In genomic region chr14:105064721-105065143, GRCh38 we compare ENCODE assay signal across 8 cellular contexts. TPM values are rescaled to one million over a fixed set of nuclear protein-coding genes. Genes with fewer than 3 reads are reported as not detected.
DNase-seq lines count a peak whose midpoint lies in the region; ATAC-seq and TF ChIP-seq lines count a peak whose summit lies in the region.

No MANE protein-coding gene starts in this region.

- H3K9ac ChIP-seq in neural progenitor cell: no peak overlapping the region

- no peak for ATAC-seq in HG02973 (IDR thresholded peaks at IDR 0.05; ENCODE audit: unreplicated experiment)

- H3K4me1 ChIP-seq in neural progenitor cell: peaks cover 13% of the 10 kb centered on the region

- no peaks in the 10 kb centered on the region for H3K36me3 Mint-ChIP-seq in neural progenitor cell

- H3K36me3 ChIP-seq in neural progenitor cell: no peaks in the 10 kb centered on the region

- no peaks in the 10 kb centered on the region for H3K27me3 ChIP-seq in neural progenitor cell

- H3K4me3 ChIP-seq in coronary artery: peak overlapping the region; percentile 55
- no peak overlapping the region for H3K4me3 ChIP-seq in neural progenitor cell

- H3F3A ChIP-seq in neural progenitor cell (ENCODE audit: low read depth): no peaks in the 10 kb centered on the region

- H3K4me2 ChIP-seq in neural progenitor cell: peak overlapping the region; percentile 3

- in situ Hi-C loops in Caki2 (cut with HindIII; ENCODE audit: low pct_unique_long_range_greater_than_20kb, low sequenced_read_pairs) (no loop called here), G401 (cut with HindIII; ENCODE audit: low sequenced_read_pairs) (no loop called here)

- H3K4me1 Mint-ChIP-seq in neural progenitor cell: peaks cover 22% of the 10 kb centered on the region

- no peaks in the 10 kb centered on the region for H3K79me2 ChIP-seq in neural progenitor cell (ENCODE audit: low read depth)

- H3K4me3 Mint-ChIP-seq in neural progenitor cell: no peak overlapping the region

- no peaks in the 10 kb centered on the region for H3K9me3 Mint-ChIP-seq in neural progenitor cell

- DNase-seq in Caki2 (ENCODE audit: low read depth) (peak; percentile 36), NOMO-1 (lab: John Stamatoyannopoulos, UW; ENCODE audit: unreplicated experiment in 2 of 2) (peak; percentile 84 to 85), coronary artery (ENCODE audit: low spot score) (peak; percentile 75), neural progenitor cell (ENCODE audit: low spot score) (peak; percentile 52), G401 (ENCODE audit: low spot score) (no peak), NK-92 (lab: John Stamatoyannopoulos, UW; ENCODE audit: unreplicated experiment) (no peak)
- DNase-seq in stimulated activated CD4-positive, alpha-beta T cell treated with anti-CD3 and anti-CD28 coated beads, Interleukin-4, amount 100 ng/mL, for 4 hours: no peak

- H3K27ac ChIP-seq in coronary artery (peak overlapping the region in 1 of 2 donors; percentile 80), neural progenitor cell (no peak overlapping the region)

- H2AFZ ChIP-seq in neural progenitor cell (replicated peaks): peak overlapping the region; percentile 4

- no peaks in the 10 kb centered on the region for H3K9me3 ChIP-seq in neural progenitor cell (ENCODE audit: low read depth)

- H3K27ac Mint-ChIP-seq in neural progenitor cell: peak overlapping the region; percentile 53

- H4K20me1 ChIP-seq in neural progenitor cell (ENCODE audit: low read depth): no peaks in the 10 kb centered on the region

- TF ChIP-seq CTCF in coronary artery (IDR thresholded peaks at IDR 0.05) (no peak), neural progenitor cell (IDR thresholded peaks at IDR 0.05) (no peak)

- H3K27me3 Mint-ChIP-seq in neural progenitor cell (ENCODE audit: insufficient read depth, low read depth): peaks cover 2% of the 10 kb centered on the region

RNA-seq across cellular contexts. Expression of gene GPR132, which starts 0.5 kb away (rescaled TPM):
- 0.71 TPM in 1 of 2 replicates, not detected in the other for total RNA-seq in Caki2 (2014; rRNA removed; shearing (Covaris generic); ENCODE audit: low replicate concordance)
- total RNA-seq in neural progenitor cell (ENCODE audit: low replicate concordance): 0.22 and 0.51 TPM in 2 replicates
- 0.43 TPM in 1 of 2 replicates, not detected in the other for total RNA-seq in G401 (2014; rRNA removed; shearing (Covaris generic))

RNA-seq across cellular contexts. Expression of gene CDCA4, which starts 43.8 kb away (rescaled TPM):
- 30.3 and 36.6 TPM in 2 replicates for total RNA-seq in Caki2 (2014; rRNA removed; shearing (Covaris generic); ENCODE audit: low replicate concordance)
- total RNA-seq in neural progenitor cell (ENCODE audit: low replicate concordance): 56.6 and 102 TPM in 2 replicates
- 69.8 and 83.1 TPM in 2 replicates for total RNA-seq in G401 (2014; rRNA removed; shearing (Covaris generic))

Comparison
In these comparisons a context has a peak if more than half of its experiments do, and no peak if none do; other contexts are left out.
1. DNase-seq: peak in Caki2 (single experiment), NOMO-1 (2 of 2), coronary artery (single experiment) and neural progenitor cell (single experiment); none in G401 (single experiment), stimulated activated CD4-positive, alpha-beta T cell treated with anti-CD3 and anti-CD28 coated beads, Interleukin-4, amount 100 ng/mL, for 4 hours (0 of 2) and NK-92 (single experiment).